In genomic region chr2:185526156-185526555, GRCh38 we compare ENCODE assay signal across 6 cellular contexts.
"Had no signal": no experiment of that assay in that cellular context is flagged by ENCODE, and none has a peak within 500 bp of the region (broad histone marks: within the 10 kb centered on the region; RNA-seq: fewer than 3 reads in every experiment).

No MANE protein-coding gene starts in this region.

- H3K4me3 ChIP-seq: K562 had no signal

- DNase-seq: IMR-90, KBM-7, KG1 had no signal

- H3K27ac ChIP-seq: HL-60 had no signal

- ATAC-seq: HepG2, K562 had no signal
